Comparison of ENCODE assay signal across 7 cellular contexts in genomic region chr12:90102957-90103652, GRCh38.
DNase-seq lines count a peak whose midpoint lies in the region; ATAC-seq, FAIRE-seq and TF ChIP-seq lines count a peak whose summit lies in the region.

No MANE protein-coding gene starts in this region.

- ATAC-seq in HG03432 (IDR thresholded peaks at IDR 0.05; ENCODE audit: unreplicated experiment): peak; percentile 72

- intact Hi-C loops in dendritic cell treated with granulocyte-macrophage colony-stimulating factor and Interleukin-4, amounts not matched to agents 40 ng/mL and 50 ng/mL, for 4 days (cut with micrococcal nuclease): no loop called here

- no peaks in the 10 kb centered on the region for H3K9me3 Mint-ChIP-seq in dendritic cell treated with granulocyte-macrophage colony-stimulating factor and Interleukin-4, amounts not matched to agents 40 ng/mL and 50 ng/mL, for 4 days
- no peaks in the 10 kb centered on the region for H3K9me3 Mint-ChIP-seq in nephron

- peaks cover 36% of the 10 kb centered on the region for H3K4me1 Mint-ChIP-seq in dendritic cell treated with granulocyte-macrophage colony-stimulating factor and Interleukin-4, amounts not matched to agents 40 ng/mL and 50 ng/mL, for 4 days (ENCODE audit: low read depth)
- H3K4me1 Mint-ChIP-seq in nephron: peaks cover 32% of the 10 kb centered on the region

- FAIRE-seq in GM19239 (lab: Jason Lieb, UNC): no peak

- H3K27me3 Mint-ChIP-seq in dendritic cell treated with granulocyte-macrophage colony-stimulating factor and Interleukin-4, amounts not matched to agents 40 ng/mL and 50 ng/mL, for 4 days: peaks cover 6% of the 10 kb centered on the region
- H3K27me3 Mint-ChIP-seq in nephron (ENCODE audit: low read depth): no peaks in the 10 kb centered on the region

- no peaks in the 10 kb centered on the region for H3K36me3 Mint-ChIP-seq in dendritic cell treated with granulocyte-macrophage colony-stimulating factor and Interleukin-4, amounts not matched to agents 40 ng/mL and 50 ng/mL, for 4 days (ENCODE audit: low read depth)
- no peaks in the 10 kb centered on the region for H3K36me3 Mint-ChIP-seq in nephron (ENCODE audit: low read depth)

- no peak overlapping the region for H3K4me3 Mint-ChIP-seq in dendritic cell treated with granulocyte-macrophage colony-stimulating factor and Interleukin-4, amounts not matched to agents 40 ng/mL and 50 ng/mL, for 4 days
- H3K4me3 Mint-ChIP-seq in nephron: no peak overlapping the region

- DNase-seq in EL (peak; percentile 47), GM19239 (ENCODE audit: insufficient read length, low spot score) (peak; percentile 4), RKO (ENCODE audit: low spot score) (peak; percentile 37), NCI-H187 (lab: John Stamatoyannopoulos, UW) (no peak)

- peak; percentile 31 to 64 (median 33) for TF ChIP-seq CTCF in nephron (IDR thresholded peaks at IDR 0.05; ENCODE audit: unreplicated experiment in 3 of 3)

- H3K27ac Mint-ChIP-seq in dendritic cell treated with granulocyte-macrophage colony-stimulating factor and Interleukin-4, amounts not matched to agents 40 ng/mL and 50 ng/mL, for 4 days: peak overlapping the region; percentile 35
- H3K27ac Mint-ChIP-seq in nephron: no peak overlapping the region

Comparison
In these comparisons a context has a peak if more than half of its experiments do, and no peak if none do; other contexts are left out.
1. DNase-seq: peak in EL (single experiment), GM19239 (single experiment) and RKO (single experiment); none in NCI-H187 (0 of 2).